In genomic region chr1:52296345-52296744, GRCh38 we compare ENCODE assay signal across 8 cellular contexts.
DNase-seq lines count a peak whose midpoint lies in the region; ATAC-seq, FAIRE-seq and TF ChIP-seq lines count a peak whose summit lies in the region.

No MANE protein-coding gene starts in this region.

- no peak for FAIRE-seq in urothelium cell line (lab: Jason Lieb, UNC)

- H3K27ac ChIP-seq in breast epithelium = no peak overlapping the region

- no peaks in the 10 kb centered on the region for H3K9me3 Mint-ChIP-seq in activated T-helper 1 cell treated with anti-CD3 and anti-CD28 coated beads, Interleukin-12 subunit alpha, Interleukin-12 subunit beta, Interleukin-2, Interleukin-4 antibody, amounts not matched to agents 30 ng/mL and 10 ng/mL and 1 ng/mL, durations not matched to agents 14 hours and 24 hours and 36 hours

- H3K9me3 ChIP-seq in breast epithelium = no peaks in the 10 kb centered on the region

- H3K36me3 ChIP-seq in breast epithelium = no peaks in the 10 kb centered on the region

- H3K4me3 ChIP-seq in breast epithelium = no peak overlapping the region

- H3K27me3 ChIP-seq in breast epithelium = no peaks in the 10 kb centered on the region

- H3K27me3 Mint-ChIP-seq in activated T-helper 1 cell treated with anti-CD3 and anti-CD28 coated beads, Interleukin-12 subunit alpha, Interleukin-12 subunit beta, Interleukin-2, Interleukin-4 antibody, amounts not matched to agents 30 ng/mL and 10 ng/mL and 1 ng/mL, durations not matched to agents 14 hours and 24 hours and 36 hours (ENCODE audit: insufficient read depth) = peaks cover 8% of the 10 kb centered on the region

- no peak overlapping the region for H3K27ac Mint-ChIP-seq in activated T-helper 1 cell treated with anti-CD3 and anti-CD28 coated beads, Interleukin-12 subunit alpha, Interleukin-12 subunit beta, Interleukin-2, Interleukin-4 antibody, amounts not matched to agents 30 ng/mL and 10 ng/mL and 1 ng/mL, durations not matched to agents 14 hours and 24 hours and 36 hours

- ATAC-seq in left colon = peak; percentile 97
- ATAC-seq in GM19452 (IDR thresholded peaks at IDR 0.05; ENCODE audit: unreplicated experiment) = no peak

- no peaks in the 10 kb centered on the region for H3K36me3 Mint-ChIP-seq in activated T-helper 1 cell treated with anti-CD3 and anti-CD28 coated beads, Interleukin-12 subunit alpha, Interleukin-12 subunit beta, Interleukin-2, Interleukin-4 antibody, amounts not matched to agents 30 ng/mL and 10 ng/mL and 1 ng/mL, durations not matched to agents 14 hours and 24 hours and 36 hours (ENCODE audit: low read depth)

- peak in 2 of 3 donors; percentile 47 to 62 for TF ChIP-seq CTCF in breast epithelium (IDR thresholded peaks at IDR 0.05)

- no peak overlapping the region for H3K4me3 Mint-ChIP-seq in activated T-helper 1 cell treated with anti-CD3 and anti-CD28 coated beads, Interleukin-12 subunit alpha, Interleukin-12 subunit beta, Interleukin-2, Interleukin-4 antibody, amounts not matched to agents 30 ng/mL and 10 ng/mL and 1 ng/mL, durations not matched to agents 14 hours and 24 hours and 36 hours

- H3K4me1 Mint-ChIP-seq in activated T-helper 1 cell treated with anti-CD3 and anti-CD28 coated beads, Interleukin-12 subunit alpha, Interleukin-12 subunit beta, Interleukin-2, Interleukin-4 antibody, amounts not matched to agents 30 ng/mL and 10 ng/mL and 1 ng/mL, durations not matched to agents 14 hours and 24 hours and 36 hours (ENCODE audit: low read depth) = no peaks in the 10 kb centered on the region

- peak; percentile 69 for DNase-seq in DMS114 treated with DMSO at 0.1 percent for 48 hours (lab: John Stamatoyannopoulos, UW; ENCODE audit: unreplicated experiment)
- DNase-seq in HEK293T (ENCODE audit: extremely low spot score) = peak; percentile 64
- peak; percentile 29 for DNase-seq in NCI-H748 treated with DMSO at 0.1 percent for 48 hours (lab: John Stamatoyannopoulos, UW)
- DNase-seq in breast epithelium (ENCODE audit: low spot score in 2 of 2) = no peak
- DNase-seq in left colon = no peak
- peak; percentile 45 for DNase-seq in urothelium cell line (ENCODE audit: low spot score)
- DNase-seq in activated T-helper 1 cell treated with anti-CD3 and anti-CD28 coated beads, Interleukin-12 subunit alpha, Interleukin-12 subunit beta, Interleukin-2, Interleukin-4 antibody, amounts not matched to agents 30 ng/mL and 10 ng/mL and 1 ng/mL, durations not matched to agents 14 hours and 24 hours and 36 hours (ENCODE audit: low spot score) = no peak

- intact Hi-C loops in breast epithelium (cut with DNase I; ENCODE audit: low total_unique reads) (no loop called here), left colon (cut with DNase I, micrococcal nuclease) (loop anchor here in 1 of 2 donors (5.0 kb wide), 1 partner anchor 169 kb away; no protein-coding TSS in a partner anchor)
- intact Hi-C loops in activated T-helper 1 cell treated with anti-CD3 and anti-CD28 coated beads, Interleukin-12 subunit alpha, Interleukin-12 subunit beta, Interleukin-2, Interleukin-4 antibody, amounts not matched to agents 30 ng/mL and 10 ng/mL and 1 ng/mL, durations not matched to agents 14 hours and 24 hours and 36 hours (cut with micrococcal nuclease) = loop anchor here (1.0 kb wide), 2 partner anchors 154 to 169 kb away; partner anchors contain the start of gene ZFYVE9

- TF ChIP-seq POLR2A in breast epithelium (IDR thresholded peaks at IDR 0.05) = no peak

- no peaks in the 10 kb centered on the region for H3K4me1 ChIP-seq in breast epithelium

- POLR2A ChIA-PET in HEK293T (lab: Yijun Ruan, JAX) = interaction anchor here (1.7 kb wide), 1 partner anchor 154 kb away, joined by 4 read pairs; the partner anchor contains the start of gene ZFYVE9

- CTCF ChIA-PET in HEK293T (lab: Yijun Ruan, JAX) = interaction anchor here (0.7 to 2.5 kb wide), 7 partner anchors 8 to 186 kb away, joined by 3 to 15 read pairs (median 5); no protein-coding TSS in a partner anchor

TF ChIP-seq in HEK293T, 16 proteins besides CTCF, POLR2A, EP300 and RAD21:
- no peak for TF ChIP-seq PKNOX1 (IDR thresholded peaks at IDR 0.05)
- TF ChIP-seq CTBP1 (IDR thresholded peaks at IDR 0.05; ENCODE audit: borderline replicate concordance) = no peak
- no peak for TF ChIP-seq SUZ12 (IDR thresholded peaks at IDR 0.05)

Comparison
In these comparisons a context has a peak if more than half of its experiments do, and no peak if none do; other contexts are left out.
1. DNase-seq: peak in DMS114 treated with DMSO at 0.1 percent for 48 hours (single experiment), HEK293T (single experiment), NCI-H748 treated with DMSO at 0.1 percent for 48 hours (single experiment) and urothelium cell line (single experiment); none in breast epithelium (0 of 2), left colon (0 of 2) and activated T-helper 1 cell treated with anti-CD3 and anti-CD28 coated beads, Interleukin-12 subunit alpha, Interleukin-12 subunit beta, Interleukin-2, Interleukin-4 antibody, amounts not matched to agents 30 ng/mL and 10 ng/mL and 1 ng/mL, durations not matched to agents 14 hours and 24 hours and 36 hours (single experiment).